Comparison of ENCODE assay signal across 1 cellular context in the genomic region with DNA sequence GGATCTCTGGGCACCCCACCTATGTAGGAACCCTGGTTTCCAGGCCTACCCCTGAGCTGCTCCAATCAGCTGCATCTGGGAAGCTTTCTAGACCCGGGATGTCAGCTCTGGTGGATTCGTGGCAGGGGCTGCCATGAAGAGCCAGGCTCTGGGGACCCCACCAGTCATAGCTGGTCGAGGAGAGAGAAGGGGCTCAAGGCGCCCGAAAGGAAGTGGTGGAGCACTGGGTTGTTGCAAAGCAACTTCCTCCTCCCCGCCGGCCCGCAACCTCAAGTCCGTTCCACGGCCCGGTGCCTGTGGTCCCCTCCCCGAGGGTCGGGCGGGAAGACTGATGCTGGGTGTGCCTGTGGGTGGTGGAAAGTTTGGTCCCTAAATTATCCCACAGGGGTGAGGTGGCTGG.
TF ChIP-seq lines count a peak whose summit lies in the region.

No MANE protein-coding gene starts in this region.

TF ChIP-seq in HepG2, 621 proteins besides CTCF, POLR2A, EP300 and RAD21:
- no peak for TF ChIP-seq HOXA3 (CRISPR knock-in tag; IDR thresholded peaks at IDR 0.05)
- no peak for TF ChIP-seq ADNP (CRISPR knock-in tag; IDR thresholded peaks at IDR 0.05)
- TF ChIP-seq, protein P1, sequence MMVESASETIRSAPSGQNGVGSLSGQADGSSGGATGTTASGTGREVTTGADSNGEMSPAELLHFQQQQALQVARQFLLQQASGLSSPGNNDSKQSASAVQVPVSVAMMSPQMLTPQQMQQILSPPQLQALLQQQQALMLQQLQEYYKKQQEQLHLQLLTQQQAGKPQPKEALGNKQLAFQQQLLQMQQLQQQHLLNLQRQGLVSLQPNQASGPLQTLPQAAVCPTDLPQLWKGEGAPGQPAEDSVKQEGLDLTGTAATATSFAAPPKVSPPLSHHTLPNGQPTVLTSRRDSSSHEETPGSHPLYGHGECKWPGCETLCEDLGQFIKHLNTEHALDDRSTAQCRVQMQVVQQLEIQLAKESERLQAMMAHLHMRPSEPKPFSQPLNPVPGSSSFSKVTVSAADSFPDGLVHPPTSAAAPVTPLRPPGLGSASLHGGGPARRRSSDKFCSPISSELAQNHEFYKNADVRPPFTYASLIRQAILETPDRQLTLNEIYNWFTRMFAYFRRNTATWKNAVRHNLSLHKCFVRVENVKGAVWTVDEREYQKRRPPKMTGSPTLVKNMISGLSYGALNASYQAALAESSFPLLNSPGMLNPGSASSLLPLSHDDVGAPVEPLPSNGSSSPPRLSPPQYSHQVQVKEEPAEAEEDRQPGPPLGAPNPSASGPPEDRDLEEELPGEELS (CRISPR knock-in tag; IDR thresholded peaks at IDR 0.05) = no peak
- TF ChIP-seq, protein P2, sequence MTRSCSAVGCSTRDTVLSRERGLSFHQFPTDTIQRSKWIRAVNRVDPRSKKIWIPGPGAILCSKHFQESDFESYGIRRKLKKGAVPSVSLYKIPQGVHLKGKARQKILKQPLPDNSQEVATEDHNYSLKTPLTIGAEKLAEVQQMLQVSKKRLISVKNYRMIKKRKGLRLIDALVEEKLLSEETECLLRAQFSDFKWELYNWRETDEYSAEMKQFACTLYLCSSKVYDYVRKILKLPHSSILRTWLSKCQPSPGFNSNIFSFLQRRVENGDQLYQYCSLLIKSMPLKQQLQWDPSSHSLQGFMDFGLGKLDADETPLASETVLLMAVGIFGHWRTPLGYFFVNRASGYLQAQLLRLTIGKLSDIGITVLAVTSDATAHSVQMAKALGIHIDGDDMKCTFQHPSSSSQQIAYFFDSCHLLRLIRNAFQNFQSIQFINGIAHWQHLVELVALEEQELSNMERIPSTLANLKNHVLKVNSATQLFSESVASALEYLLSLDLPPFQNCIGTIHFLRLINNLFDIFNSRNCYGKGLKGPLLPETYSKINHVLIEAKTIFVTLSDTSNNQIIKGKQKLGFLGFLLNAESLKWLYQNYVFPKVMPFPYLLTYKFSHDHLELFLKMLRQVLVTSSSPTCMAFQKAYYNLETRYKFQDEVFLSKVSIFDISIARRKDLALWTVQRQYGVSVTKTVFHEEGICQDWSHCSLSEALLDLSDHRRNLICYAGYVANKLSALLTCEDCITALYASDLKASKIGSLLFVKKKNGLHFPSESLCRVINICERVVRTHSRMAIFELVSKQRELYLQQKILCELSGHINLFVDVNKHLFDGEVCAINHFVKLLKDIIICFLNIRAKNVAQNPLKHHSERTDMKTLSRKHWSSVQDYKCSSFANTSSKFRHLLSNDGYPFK (CRISPR knock-in tag; IDR thresholded peaks at IDR 0.05; ENCODE audit: borderline replicate concordance) = no peak
- TF ChIP-seq PCBP2 (optimal IDR thresholded peaks at IDR 0.05; ENCODE audit: low read depth, low read length, poor library complexity, severe bottlenecking) = no peak
- TF ChIP-seq ZNF790 (CRISPR knock-in tag; IDR thresholded peaks at IDR 0.05; ENCODE audit: borderline replicate concordance) = no peak
- no peak for TF ChIP-seq AKAP8 (CRISPR knock-in tag; IDR thresholded peaks at IDR 0.05)
- TF ChIP-seq MIER2 (CRISPR knock-in tag; IDR thresholded peaks at IDR 0.05) = no peak
- TF ChIP-seq ZNF619 (CRISPR knock-in tag; IDR thresholded peaks at IDR 0.05) = no peak
